8 cellular contexts compared by ENCODE assay signal in the genomic region with DNA sequence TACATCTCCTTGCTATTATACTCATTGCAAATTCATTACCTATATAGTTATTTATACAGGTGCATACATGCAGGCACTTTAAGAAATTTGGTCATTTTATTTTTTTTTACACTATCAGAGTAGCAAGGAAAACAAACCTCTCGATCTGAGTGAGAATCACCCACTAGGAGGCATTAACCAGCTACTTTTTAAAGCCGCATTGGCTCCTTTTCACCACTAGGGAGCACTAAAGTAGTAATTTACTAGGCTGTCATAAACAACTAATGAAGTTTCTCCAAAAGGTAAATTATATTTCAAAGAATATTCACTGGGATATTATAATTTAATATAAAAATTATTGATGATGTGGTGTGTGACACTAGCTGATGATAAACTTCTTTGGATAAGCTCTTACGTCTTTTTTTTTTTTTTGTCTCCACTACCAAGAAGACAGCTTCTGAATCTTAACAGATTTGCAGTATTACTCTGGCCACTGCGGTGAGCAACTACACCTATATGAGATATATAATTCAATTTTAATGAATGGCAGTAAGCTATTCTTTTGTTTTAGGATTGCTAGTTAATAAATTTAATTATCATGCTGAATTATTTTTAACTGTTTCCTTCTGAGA.
A peak's percentile ranks its signal among the peaks of the same experiment; 100 is the strongest.
DNase-seq lines count a peak whose midpoint lies in the region; ATAC-seq, FAIRE-seq and TF ChIP-seq lines count a peak whose summit lies in the region.

No MANE protein-coding gene starts in this region.

- no peaks in the 10 kb centered on the region for H3K36me3 ChIP-seq in mucosa of descending colon (ENCODE audit: low read depth)

- FAIRE-seq in H54 (lab: Jason Lieb, UNC) = no peak

- H3K9me3 ChIP-seq in mucosa of descending colon = no peaks in the 10 kb centered on the region

- TF ChIP-seq CTCF in mucosa of descending colon (IDR thresholded peaks at IDR 0.05) = peak; percentile 68

- H3K4me1 ChIP-seq in mucosa of descending colon (ENCODE audit: low read depth) = no peaks in the 10 kb centered on the region

- intact Hi-C loops in mucosa of descending colon (cut with DNase I, micrococcal nuclease) = loop anchor here in 1 of 2 donors (5.0 to 10.0 kb wide), 2 partner anchors 199 to 278 kb away; no protein-coding TSS in a partner anchor

- no peak for TF ChIP-seq POLR2A in H54 (IDR thresholded peaks at IDR 0.05; ENCODE audit: low read depth, low read length)

- ATAC-seq in mucosa of descending colon = peak; percentile 85

- peak; percentile 5 for DNase-seq in stimulated activated CD4-positive, alpha-beta T cell treated with anti-CD3 and anti-CD28 coated beads, Interleukin-15, amount 100 ng/mL, for 24 hours
- DNase-seq in stimulated activated CD4-positive, alpha-beta T cell treated with anti-CD3 and anti-CD28 coated beads, Interleukin-4, amount 100 ng/mL, for 4 hours = no peak
- DNase-seq in H54 (ENCODE audit: insufficient read length, low spot score) = peak; percentile 0
- peak; percentile 38 for DNase-seq in LHCN-M2 (ENCODE audit: low read depth)
- DNase-seq in OCI-M1 (lab: John Stamatoyannopoulos, UW) = peak; percentile 81
- peak; percentile 29 to 58 for DNase-seq in dermis microvascular lymphatic vessel endothelial cell (ENCODE audit: low read depth in 2 of 2)
- peak in 1 of 3 donors; percentile 58 for DNase-seq in mucosa of descending colon
- DNase-seq in GM19238 (ENCODE audit: insufficient read length, low spot score) = no peak

- H3K4me3 ChIP-seq in mucosa of descending colon = no peak overlapping the region

Comparison
In these comparisons a context has a peak if more than half of its experiments do, and no peak if none do; other contexts are left out.
1. DNase-seq: peak in stimulated activated CD4-positive, alpha-beta T cell treated with anti-CD3 and anti-CD28 coated beads, Interleukin-15, amount 100 ng/mL, for 24 hours (single experiment), H54 (single experiment), LHCN-M2 (single experiment), OCI-M1 (single experiment) and dermis microvascular lymphatic vessel endothelial cell (2 of 2); none in stimulated activated CD4-positive, alpha-beta T cell treated with anti-CD3 and anti-CD28 coated beads, Interleukin-4, amount 100 ng/mL, for 4 hours (0 of 2) and GM19238 (single experiment).